ENCODE assay signal across 19 cellular contexts in the genomic region with DNA sequence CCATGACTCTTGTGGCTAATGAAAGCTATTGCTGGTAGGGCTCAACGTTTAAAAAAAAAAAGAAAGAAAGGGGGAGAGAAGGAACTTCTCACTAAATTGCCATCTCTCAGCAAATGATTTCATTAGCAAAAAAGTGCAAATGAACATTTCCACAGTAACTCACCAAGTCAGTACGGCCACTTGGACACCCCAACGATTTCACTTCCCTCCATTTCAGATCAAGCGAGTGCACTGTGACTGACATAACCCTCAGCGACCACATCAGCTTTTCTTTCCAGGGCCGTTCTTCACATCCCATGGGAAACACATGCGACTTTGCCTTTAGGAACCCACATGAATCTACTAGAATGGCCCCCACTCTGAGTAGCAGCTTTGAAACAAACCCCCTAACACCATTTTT.
"Had no signal": no experiment of that assay in that cellular context is flagged by ENCODE, and none has a peak within 500 bp of the region (broad histone marks: within the 10 kb centered on the region; RNA-seq: fewer than 3 reads in every experiment).

No MANE protein-coding gene starts in this region.

- H3K36me3 ChIP-seq: ascending aorta, gastrocnemius medialis, heart right ventricle, neutrophil, thoracic aorta, upper lobe of right lung had no signal

- ATAC-seq: activated CD4-positive, CD25-positive, alpha-beta regulatory T cell treated with anti-CD3 and anti-CD28 coated beads, Interleukin-2, amount 50 U/mL, for 24 hours; activated T-cell treated with anti-CD3 and anti-CD28 coated beads, Interleukin-2, amount 50 U/mL, for 4 hours; esophagus mucosa; gastrocnemius medialis; heart right ventricle; naive thymus-derived CD8-positive, alpha-beta T cell had no signal

- H3K9me3 Mint-ChIP-seq: activated naive CD4-positive, alpha-beta T cell treated with anti-CD3 and anti-CD28 coated beads for 36 hours; activated T-cell treated with anti-CD3 and anti-CD28 coated beads, Interleukin-2, amount 50 U/mL, for 4 hours; immature natural killer cell; naive thymus-derived CD8-positive, alpha-beta T cell had no signal

- H3K9me3 ChIP-seq: ascending aorta, gastrocnemius medialis, heart right ventricle, neutrophil, thoracic aorta, upper lobe of right lung had no signal

- H3K4me3 ChIP-seq: ascending aorta, gastrocnemius medialis, heart right ventricle, smooth muscle cell, thoracic aorta, upper lobe of right lung had no signal

- H3K4me1 ChIP-seq: gastrocnemius medialis, parathyroid adenoma had no signal

- DNase-seq: activated CD4-positive, alpha-beta T cell treated with anti-CD3 and anti-CD28 coated beads, Interleukin-2, amount 50 U/mL, for 1 hour; activated CD8-positive, alpha-beta memory T cell treated with anti-CD3 and anti-CD28 coated beads, Interleukin-2, amount 50 U/mL, for 4 hours; activated naive CD4-positive, alpha-beta T cell treated with anti-CD3 and anti-CD28 coated beads for 36 hours; activated T-cell treated with anti-CD3 and anti-CD28 coated beads, Interleukin-2, amount 50 U/mL, for 4 hours; effector CD4-positive, alpha-beta T cell; gastrocnemius medialis; heart right ventricle; immature natural killer cell; mesendoderm; naive thymus-derived CD8-positive, alpha-beta T cell; stimulated activated CD4-positive, alpha-beta T cell treated with anti-CD3 and anti-CD28 coated beads, Interleukin-4, amount 100 ng/mL, for 1 hour; upper lobe of right lung had no signal

- H3K27ac ChIP-seq: ascending aorta, gastrocnemius medialis, heart right ventricle, neutrophil, parathyroid adenoma, thoracic aorta, upper lobe of right lung had no signal

- H3K27me3 ChIP-seq: ascending aorta, gastrocnemius medialis, heart right ventricle, neutrophil, upper lobe of right lung had no signal

- H3K27me3 Mint-ChIP-seq: naive thymus-derived CD8-positive, alpha-beta T cell had no signal

- H3K9ac ChIP-seq: parathyroid adenoma had no signal

- H3K79me2 ChIP-seq: parathyroid adenoma had no signal

- H3K36me3 Mint-ChIP-seq: immature natural killer cell; naive thymus-derived CD8-positive, alpha-beta T cell had no signal

- H3K27ac Mint-ChIP-seq: activated naive CD4-positive, alpha-beta T cell treated with anti-CD3 and anti-CD28 coated beads for 36 hours; immature natural killer cell had no signal

- H2AFZ ChIP-seq: parathyroid adenoma had no signal

- H3K4me1 Mint-ChIP-seq: immature natural killer cell had no signal

- H3K4me2 ChIP-seq: smooth muscle cell had no signal

- H3K4me3 Mint-ChIP-seq: activated naive CD4-positive, alpha-beta T cell treated with anti-CD3 and anti-CD28 coated beads for 36 hours; activated T-cell treated with anti-CD3 and anti-CD28 coated beads, Interleukin-2, amount 50 U/mL, for 4 hours; immature natural killer cell; naive thymus-derived CD8-positive, alpha-beta T cell had no signal
